Comparison of ENCODE assay signal across 16 cellular contexts in genomic region chr1:109167114-109167513, GRCh38. TPM values are rescaled to one million over a fixed set of nuclear protein-coding genes. Genes with fewer than 3 reads are reported as not detected.
DNase-seq lines count a peak whose midpoint lies in the region; ATAC-seq, FAIRE-seq and TF ChIP-seq lines count a peak whose summit lies in the region.
"Had no signal": no experiment of that assay in that cellular context is flagged by ENCODE, and none has a peak within 500 bp of the region (broad histone marks: within the 10 kb centered on the region; RNA-seq: fewer than 3 reads in every experiment).

No MANE protein-coding gene starts in this region.

- no peak for TF ChIP-seq CTCF in K562 (IDR thresholded peaks at IDR 0.05 in 2 of 3, conservative IDR thresholded peaks at IDR 0.05 in 1 of 3; ENCODE audit: insufficient read depth in 2 of 3, low read depth in 1 of 3, low read length in 3 of 3)

- H3K4me1 Mint-ChIP-seq in T-helper 2 cell treated with Interferon-gamma antibody and Interleukin-4, amounts not matched to agents 5 μg/mL and 100 μg/mL, for 36 hours (ENCODE audit: low read depth) = peaks cover 13% of the 10 kb centered on the region

- no peaks in the 10 kb centered on the region for H3K9me1 ChIP-seq in K562 (ENCODE audit: control insufficient read depth, insufficient read depth, low read length)

- BruUV-seq in K562 (replicated peaks; lab: Mats Ljungman, UMichigan) = no TSS peak

- H3K9me3 ChIP-seq in K562 (replicated peaks; ENCODE audit: control insufficient read depth, insufficient read depth, low read depth, low read length) = no peaks in the 10 kb centered on the region

- H3K9ac ChIP-seq in K562 (ENCODE audit: insufficient read depth in 1 of 2, low read depth in 2 of 2, low read length in 2 of 2) = no peak overlapping the region

- intact Hi-C loops in K562 (cut with micrococcal nuclease) = no loop called here

- peaks cover 10 to 27% of the 10 kb centered on the region in 2 experiments for H3K4me1 ChIP-seq in K562 (replicated peaks in 1 of 2; ENCODE audit: control insufficient read depth in 2 of 2, insufficient read depth in 2 of 2, low read length in 2 of 2)

- ATAC-seq in GM18498 (IDR thresholded peaks at IDR 0.05; ENCODE audit: unreplicated experiment) (peak; percentile 63), GM21515 (IDR thresholded peaks at IDR 0.05; ENCODE audit: unreplicated experiment) (peak; percentile 64), HG03159 (IDR thresholded peaks at IDR 0.05; ENCODE audit: unreplicated experiment) (peak; percentile 73), K562 (peak; percentile 33)

- no peak overlapping the region for H3K27ac Mint-ChIP-seq in T-helper 2 cell treated with Interferon-gamma antibody and Interleukin-4, amounts not matched to agents 5 μg/mL and 100 μg/mL, for 36 hours
- H3K27ac Mint-ChIP-seq: activated naive CD4-positive, alpha-beta T cell treated with anti-CD3 and anti-CD28 coated beads for 36 hours; dendritic cell treated with granulocyte-macrophage colony-stimulating factor and Interleukin-4, amounts not matched to agents 40 ng/mL and 50 ng/mL, for 4 days had no signal

- CTCF ChIA-PET in K562 (lab: Yijun Ruan, JAX; ENCODE audit: low intra/inter-chr PET ratio) = no interaction called here

- 29% methylated on average over 6 of the region's 6 CpGs for WGBS in K562 (ENCODE audit: insufficient coverage, low coverage, missing lambda C conversion rate)

- no peak for TF ChIP-seq EP300 in K562 (IDR thresholded peaks at IDR 0.05; ENCODE audit: low read length)

- no peaks in the 10 kb centered on the region for H3K36me3 ChIP-seq in K562 (ENCODE audit: control insufficient read depth, insufficient read depth, low read length)

- no peaks in the 10 kb centered on the region for H3K9me3 Mint-ChIP-seq in T-helper 2 cell treated with Interferon-gamma antibody and Interleukin-4, amounts not matched to agents 5 μg/mL and 100 μg/mL, for 36 hours
- H3K9me3 Mint-ChIP-seq: activated naive CD4-positive, alpha-beta T cell treated with anti-CD3 and anti-CD28 coated beads for 36 hours; dendritic cell treated with granulocyte-macrophage colony-stimulating factor and Interleukin-4, amounts not matched to agents 40 ng/mL and 50 ng/mL, for 4 days had no signal

- no peak for TF ChIP-seq RAD21 in K562 (CRISPR knock-in tag; conservative IDR thresholded peaks at IDR 0.05 in 1 of 2, IDR thresholded peaks at IDR 0.05 in 1 of 2)

- H3K36me3 Mint-ChIP-seq in T-helper 2 cell treated with Interferon-gamma antibody and Interleukin-4, amounts not matched to agents 5 μg/mL and 100 μg/mL, for 36 hours (ENCODE audit: low read depth) = no peaks in the 10 kb centered on the region

- no peaks in the 10 kb centered on the region for H3K27me3 ChIP-seq in K562 (ENCODE audit: control insufficient read depth in 2 of 2, insufficient read depth in 2 of 2, low read length in 2 of 2)

- H2AFZ ChIP-seq in K562 (ENCODE audit: low read depth, low read length) = peak overlapping the region; percentile 21

- no peak overlapping the region for H3K4me3 ChIP-seq in K562
- H3K4me3 ChIP-seq: skin epidermis had no signal

- DNase-seq in K562 (ENCODE audit: extremely low read depth in 1 of 4, low spot score in 3 of 4) = no peak
- DNase-seq in T-helper 2 cell treated with Interferon-gamma antibody and Interleukin-4, amounts not matched to agents 5 μg/mL and 100 μg/mL, for 36 hours (ENCODE audit: low spot score) = no peak
- no peak for DNase-seq in Ammon's horn (ENCODE audit: low spot score)
- DNase-seq in SKM-1 treated with dmso at 0.1 percent for 144 hours (lab: John Stamatoyannopoulos, UW; ENCODE audit: unreplicated experiment) = no peak
- DNase-seq in NCI-H345 treated with DMSO at 0.1 percent for 48 hours (lab: John Stamatoyannopoulos, UW; ENCODE audit: unreplicated experiment) = no peak
- DNase-seq: activated CD4-positive, alpha-beta T cell treated with anti-CD3 and anti-CD28 coated beads for 4 hours; activated naive CD4-positive, alpha-beta T cell treated with anti-CD3 and anti-CD28 coated beads for 36 hours; hippocampal formation; NCI-H1092 treated with DMSO at 0.1 percent for 48 hours; RPMI8226 had no signal

- TF ChIP-seq POLR2A in K562 (conservative IDR thresholded peaks at IDR 0.05) = no peak

- no peak overlapping the region for H3K4me2 ChIP-seq in K562 (ENCODE audit: insufficient read depth, low read length)

- no peak for FAIRE-seq in K562 (lab: Jason Lieb, UNC)

- peaks cover 3% of the 10 kb centered on the region for H3K27me3 Mint-ChIP-seq in T-helper 2 cell treated with Interferon-gamma antibody and Interleukin-4, amounts not matched to agents 5 μg/mL and 100 μg/mL, for 36 hours (ENCODE audit: low read depth)
- H3K27me3 Mint-ChIP-seq: dendritic cell treated with granulocyte-macrophage colony-stimulating factor and Interleukin-4, amounts not matched to agents 40 ng/mL and 50 ng/mL, for 4 days had no signal

- in situ Hi-C loops in K562 (cut with MboI) = no loop called here

- H4K20me1 ChIP-seq in K562 (replicated peaks; ENCODE audit: control insufficient read depth, insufficient read depth, low read length) = no peaks in the 10 kb centered on the region

- no peaks in the 10 kb centered on the region for H3K79me2 ChIP-seq in K562 (ENCODE audit: control insufficient read depth, insufficient read depth, low read length)

- no peak overlapping the region for H3K4me3 Mint-ChIP-seq in T-helper 2 cell treated with Interferon-gamma antibody and Interleukin-4, amounts not matched to agents 5 μg/mL and 100 μg/mL, for 36 hours
- H3K4me3 Mint-ChIP-seq: activated naive CD4-positive, alpha-beta T cell treated with anti-CD3 and anti-CD28 coated beads for 36 hours; dendritic cell treated with granulocyte-macrophage colony-stimulating factor and Interleukin-4, amounts not matched to agents 40 ng/mL and 50 ng/mL, for 4 days had no signal

- POLR2A ChIA-PET in K562 (lab: Yijun Ruan, JAX) = interaction anchor here (1.0 to 1.8 kb wide), 4 partner anchors 14 to 1110 kb away, joined by 3 to 5 read pairs (median 3); no protein-coding TSS in a partner anchor

- H3K27ac ChIP-seq in K562 (ENCODE audit: extremely low read depth, low read depth, low read length) = no peak overlapping the region
- H3K27ac ChIP-seq: C4-2B, skin epidermis had no signal

TF ChIP-seq in K562, 482 proteins besides CTCF, POLR2A, EP300 and RAD21 (continues in another document):
- TF ChIP-seq ETV1 (tag; conservative IDR thresholded peaks at IDR 0.05; ENCODE audit: low read depth) (peak; percentile 36; the same call in 1 of the 2 replicates), GABPA (tag; conservative IDR thresholded peaks at IDR 0.05; ENCODE audit: low read depth) (peak; percentile 42; the same call in 1 of the 2 replicates), ZKSCAN3 (CRISPR knock-in tag; IDR thresholded peaks at IDR 0.05) (no peak)
- TF ChIP-seq, protein P1, sequence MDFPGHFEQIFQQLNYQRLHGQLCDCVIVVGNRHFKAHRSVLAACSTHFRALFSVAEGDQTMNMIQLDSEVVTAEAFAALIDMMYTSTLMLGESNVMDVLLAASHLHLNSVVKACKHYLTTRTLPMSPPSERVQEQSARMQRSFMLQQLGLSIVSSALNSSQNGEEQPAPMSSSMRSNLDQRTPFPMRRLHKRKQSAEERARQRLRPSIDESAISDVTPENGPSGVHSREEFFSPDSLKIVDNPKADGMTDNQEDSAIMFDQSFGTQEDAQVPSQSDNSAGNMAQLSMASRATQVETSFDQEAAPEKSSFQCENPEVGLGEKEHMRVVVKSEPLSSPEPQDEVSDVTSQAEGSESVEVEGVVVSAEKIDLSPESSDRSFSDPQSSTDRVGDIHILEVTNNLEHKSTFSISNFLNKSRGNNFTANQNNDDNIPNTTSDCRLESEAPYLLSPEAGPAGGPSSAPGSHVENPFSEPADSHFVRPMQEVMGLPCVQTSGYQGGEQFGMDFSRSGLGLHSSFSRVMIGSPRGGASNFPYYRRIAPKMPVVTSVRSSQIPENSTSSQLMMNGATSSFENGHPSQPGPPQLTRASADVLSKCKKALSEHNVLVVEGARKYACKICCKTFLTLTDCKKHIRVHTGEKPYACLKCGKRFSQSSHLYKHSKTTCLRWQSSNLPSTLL (IDR thresholded peaks at IDR 0.05) = no peak

RNA-seq across cellular contexts. Expression of gene SARS1, which starts 46.6 kb away (rescaled TPM):
- total RNA-seq in K562 (2011; cell fraction: chromatin; rRNA removed; ENCODE audit: low replicate concordance) = 340 and 395 TPM in 2 replicates
- total RNA-seq in K562 (2011; cell fraction: nucleolus; rRNA removed) = 195 and 209 TPM in 2 replicates
- total RNA-seq in K562 (2011; cell fraction: nucleoplasm; rRNA removed) = 265 and 293 TPM in 2 replicates
- total RNA-seq in K562 (2014; rRNA removed) = 254 and 257 TPM in 2 replicates
- total RNA-seq in K562 (2014; rRNA removed; fragmentation: Illumina TruSeq; extraction: Trizol) = 273 and 284 TPM in 2 replicates
- 211 and 221 TPM in 2 replicates for total RNA-seq in K562 (2015; rRNA removed; fragmentation: Illumina TruSeq; extraction: Trizol)
- 232 and 246 TPM in 2 replicates for total RNA-seq in K562 (2021)
- polyA plus RNA-seq in K562 (2011; rRNA removed) = 221 and 230 TPM in 2 replicates
- polyA plus RNA-seq in K562 (2011; cell fraction: cytosol; rRNA removed) = 149 and 217 TPM in 2 replicates
- polyA plus RNA-seq in K562 (2011; cell fraction: nucleus; rRNA removed) = 232 and 336 TPM in 2 replicates
- polyA plus RNA-seq in K562 (2012) = 195 and 518 TPM in 2 replicates
- polyA plus RNA-seq in K562 (2014; fragmentation: Illumina TruSeq; extraction: Trizol) = 293 and 317 TPM in 2 replicates
- 100 to 1,000 TPM; 336 to 623 TPM for polyA plus RNA-seq in K562 (2014; fragmentation: Nextera tagmentation; extraction: Ambion mirVana)
- 235 and 240 TPM in 2 replicates for polyA plus RNA-seq in K562 (2014; rRNA removed)
- polyA minus RNA-seq in K562 (2011; rRNA and poly(A)+ RNA removed) = 227 and 242 TPM in 2 replicates
- polyA minus RNA-seq in K562 (2011; cell fraction: cytosol; rRNA and poly(A)+ RNA removed) = 87.5 and 101 TPM in 2 replicates
- polyA minus RNA-seq in K562 (2011; cell fraction: nucleus; rRNA and poly(A)+ RNA removed) = 92.1 and 168 TPM in 2 replicates

RNA-seq across cellular contexts. Expression of gene ELAPOR1, which starts 53.2 kb away (rescaled TPM):
- 0.21 and 0.62 TPM in 2 replicates for total RNA-seq in K562 (2011; cell fraction: chromatin; rRNA removed; ENCODE audit: low replicate concordance)
- 0.13 and 0.17 TPM in 2 replicates for total RNA-seq in K562 (2011; cell fraction: nucleolus; rRNA removed)
- total RNA-seq in K562 (2011; cell fraction: nucleoplasm; rRNA removed) = 0.22 TPM in 1 of 2 replicates, not detected in the other
- total RNA-seq in K562 (2014; rRNA removed) (0.09 TPM in 1 of 2 replicates, not detected in the other), K562 (2014; rRNA removed; fragmentation: Illumina TruSeq; extraction: Trizol) (0.03 and 0.25 TPM in 2 replicates), K562 (2015; rRNA removed; fragmentation: Illumina TruSeq; extraction: Trizol) (0.04 and 0.07 TPM in 2 replicates), K562 (2021) (0.20 and 0.38 TPM in 2 replicates)
- polyA plus RNA-seq in K562 (2011; rRNA removed) (0.11 and 0.14 TPM in 2 replicates), K562 (2014; fragmentation: Illumina TruSeq; extraction: Trizol) (0.18 and 0.46 TPM in 2 replicates), K562 (2014; fragmentation: Nextera tagmentation; extraction: Ambion mirVana) (under 1 TPM; 0.17 to 0.21 TPM), K562 (2014; rRNA removed) (0.15 and 1.2 TPM in 2 replicates)
- polyA plus RNA-seq in K562 (2011; cell fraction: cytosol; rRNA removed) = 0.09 and 0.16 TPM in 2 replicates
- polyA plus RNA-seq in K562 (2011; cell fraction: nucleus; rRNA removed) = 0.24 TPM in 2 replicates
- 0.17 and 0.32 TPM in 2 replicates for polyA plus RNA-seq in K562 (2012)
- polyA minus RNA-seq in K562 (2011; rRNA and poly(A)+ RNA removed) = 0.09 and 0.11 TPM in 2 replicates
- not detected in 2 replicates for polyA minus RNA-seq in K562 (2011; cell fraction: cytosol; rRNA and poly(A)+ RNA removed)
- 0.11 and 0.13 TPM in 2 replicates for polyA minus RNA-seq in K562 (2011; cell fraction: nucleus; rRNA and poly(A)+ RNA removed)
